ENCODE assay signal across 11 cellular contexts in the genomic region with DNA sequence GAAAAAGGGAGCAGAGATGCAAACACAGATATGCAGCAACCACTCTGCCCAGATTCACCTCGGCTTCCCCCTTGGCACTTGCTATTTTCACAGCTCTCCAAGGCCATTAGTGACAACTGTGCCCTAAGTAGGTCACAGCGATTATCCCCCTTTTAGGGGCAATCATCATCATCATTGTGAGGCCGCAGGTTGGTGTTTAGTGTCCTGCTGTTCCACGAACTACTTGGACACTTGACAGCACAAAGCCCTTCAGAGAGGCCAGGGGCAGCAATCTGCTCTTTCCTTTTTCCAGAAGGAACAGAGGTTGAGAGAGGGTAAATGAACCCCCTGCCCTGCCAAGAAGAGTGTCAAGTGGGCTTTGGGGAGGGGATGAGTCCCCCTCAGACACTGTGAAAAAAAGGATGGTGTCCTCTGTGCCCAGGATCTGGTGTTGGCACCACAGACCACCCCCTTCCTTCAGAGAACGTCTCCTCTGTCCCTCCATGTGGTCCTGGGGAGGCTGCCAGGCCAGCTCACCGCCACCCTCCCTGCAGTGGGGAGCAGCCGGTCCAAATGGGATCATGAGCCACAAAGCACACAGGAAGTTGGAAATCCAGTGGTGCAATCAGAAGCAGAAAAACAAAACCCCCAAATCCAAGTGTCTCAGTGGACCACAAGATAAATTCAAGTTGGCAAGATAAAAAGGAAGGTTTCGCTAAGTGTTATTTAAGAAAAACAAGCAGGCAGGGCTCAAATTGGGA.
DNase-seq lines count a peak whose midpoint lies in the region; ATAC-seq and TF ChIP-seq lines count a peak whose summit lies in the region.
"Had no signal": no experiment of that assay in that cellular context is flagged by ENCODE, and none has a peak within 500 bp of the region (broad histone marks: within the 10 kb centered on the region; RNA-seq: fewer than 3 reads in every experiment).

No MANE protein-coding gene starts in this region.

- no peaks in the 10 kb centered on the region for H3K36me3 Mint-ChIP-seq in T-helper 17 cell (ENCODE audit: low read depth)

- H3K27me3 Mint-ChIP-seq in T-helper 17 cell, result no peaks in the 10 kb centered on the region
- H3K27me3 Mint-ChIP-seq: activated CD4-positive, alpha-beta T cell treated with anti-CD3 and anti-CD28 coated beads for 36 hours had no signal

- 54% methylated on average over 7 of the region's 8 CpGs for WGBS in suprapubic skin

- H3K9me3 ChIP-seq in T-helper 17 cell (ENCODE audit: control insufficient read depth, low read length, poor library complexity, severe bottlenecking) (no peaks in the 10 kb centered on the region), suprapubic skin (no peaks in the 10 kb centered on the region)
- H3K9me3 ChIP-seq: stomach had no signal

- H3K4me1 Mint-ChIP-seq in T-helper 17 cell, result peaks cover 21% of the 10 kb centered on the region

- H3K36me3 ChIP-seq in suprapubic skin, result no peaks in the 10 kb centered on the region
- H3K36me3 ChIP-seq: stomach had no signal

- no peak for ATAC-seq in T-helper 17 cell
- peak; percentile 59 to 84 for ATAC-seq in left cardiac atrium
- no peak for ATAC-seq in HG02852 (IDR thresholded peaks at IDR 0.05; ENCODE audit: unreplicated experiment)
- ATAC-seq: activated CD4-positive, alpha-beta T cell treated with anti-CD3 and anti-CD28 coated beads for 36 hours; activated T-cell treated with anti-CD3 and anti-CD28 coated beads, Interleukin-2, amount 50 U/mL, for 4 hours had no signal

- peak overlapping the region; percentile 73 for H3K27ac ChIP-seq in suprapubic skin

- H3K27me3 ChIP-seq in suprapubic skin, result no peaks in the 10 kb centered on the region

- TF ChIP-seq POLR2A in suprapubic skin (IDR thresholded peaks at IDR 0.05), result no peak

- peak; percentile 22 for DNase-seq in HCEC 1CT
- DNase-seq in T-helper 17 cell, result no peak
- peak; percentile 61 for DNase-seq in left cardiac atrium
- DNase-seq in suprapubic skin (ENCODE audit: low spot score in 2 of 2), result peak in 1 of 2 donors; percentile 81
- DNase-seq in T1000 (lab: John Stamatoyannopoulos, UW), result no peak
- no peak for DNase-seq in NCI-H2081 (lab: John Stamatoyannopoulos, UW)
- DNase-seq: activated CD4-positive, alpha-beta T cell treated with anti-CD3 and anti-CD28 coated beads for 36 hours; activated T-cell treated with anti-CD3 and anti-CD28 coated beads, Interleukin-2, amount 50 U/mL, for 4 hours; mesendoderm; stomach had no signal

- no peak for TF ChIP-seq EP300 in suprapubic skin (IDR thresholded peaks at IDR 0.05)

- peaks cover 14% of the 10 kb centered on the region for H3K4me1 ChIP-seq in suprapubic skin

- H3K4me3 Mint-ChIP-seq in T-helper 17 cell, result no peak overlapping the region
- H3K4me3 Mint-ChIP-seq: activated CD4-positive, alpha-beta T cell treated with anti-CD3 and anti-CD28 coated beads for 36 hours; activated T-cell treated with anti-CD3 and anti-CD28 coated beads, Interleukin-2, amount 50 U/mL, for 4 hours had no signal

- H3K27ac Mint-ChIP-seq in T-helper 17 cell, result peak overlapping the region; percentile 27
- H3K27ac Mint-ChIP-seq: activated CD4-positive, alpha-beta T cell treated with anti-CD3 and anti-CD28 coated beads for 36 hours had no signal

- no peak overlapping the region for H3K4me3 ChIP-seq in suprapubic skin
- H3K4me3 ChIP-seq: stomach had no signal

- intact Hi-C loops in left cardiac atrium (cut with DNase I), result no loop called here

- no peak for TF ChIP-seq CTCF in suprapubic skin (IDR thresholded peaks at IDR 0.05)

Comparison
In these comparisons a context has a peak if more than half of its experiments do, and no peak if none do; other contexts are left out.
1. DNase-seq: peak in HCEC 1CT (single experiment) and left cardiac atrium (single experiment); none in T-helper 17 cell (0 of 3), T1000 (single experiment) and NCI-H2081 (0 of 2).
2. ATAC-seq: peak in left cardiac atrium (2 of 2); none in T-helper 17 cell (single experiment) and HG02852 (single experiment).